ENCODE assay signal across 9 cellular contexts in genomic region chr5:67338416-67338815, GRCh38.
"Had no signal": no experiment of that assay in that cellular context is flagged by ENCODE, and none has a peak within 500 bp of the region (broad histone marks: within the 10 kb centered on the region; RNA-seq: fewer than 3 reads in every experiment).

No MANE protein-coding gene starts in this region.

- DNase-seq: activated CD4-positive, alpha-beta T cell treated with anti-CD3 and anti-CD28 coated beads for 48 hours; activated naive CD4-positive, alpha-beta T cell treated with anti-CD3 and anti-CD28 coated beads, Interleukin-2, amount 10 ng/mL, durations not matched to agents 7 days and 5 days; adrenal gland; cerebellar nuclear complex; immature natural killer cell; lower lobe of right lung; posterior cingulate gyrus; stomach had no signal

- H3K36me3 ChIP-seq: adrenal gland, lower lobe of right lung, stomach had no signal

- H3K27ac ChIP-seq: adrenal gland, lower lobe of right lung, skin epidermis, stomach had no signal

- H3K9me3 ChIP-seq: adrenal gland, lower lobe of right lung, stomach had no signal

- H3K4me3 ChIP-seq: adrenal gland, lower lobe of right lung, skin epidermis, stomach had no signal

- H3K27me3 ChIP-seq: adrenal gland, stomach had no signal

- H3K4me1 ChIP-seq: adrenal gland, lower lobe of right lung, stomach had no signal
